Comparison of ENCODE assay signal across 1 cellular context in the genomic region with DNA sequence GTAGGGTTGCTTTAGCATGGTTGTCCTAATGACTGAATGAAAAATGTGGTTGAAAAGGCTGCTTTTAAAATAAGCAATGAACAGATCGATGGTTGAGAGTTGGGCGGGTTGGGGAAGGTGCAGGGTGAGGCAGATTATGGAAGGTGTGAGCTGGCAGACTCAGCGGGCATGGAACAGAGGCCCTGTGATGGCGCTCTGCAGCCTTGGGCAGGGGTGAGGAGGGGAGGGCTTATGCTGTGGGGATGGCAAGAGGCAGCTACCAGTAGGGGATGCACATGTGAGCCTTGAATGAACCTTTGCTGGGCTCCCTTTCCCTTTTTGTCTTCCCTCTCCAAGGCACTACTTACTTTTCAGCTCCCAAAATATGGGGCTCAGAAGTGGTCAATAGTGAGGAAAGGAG.
TF ChIP-seq lines count a peak whose summit lies in the region.

No MANE protein-coding gene starts in this region.

TF ChIP-seq in WTC11, 78 proteins besides CTCF, POLR2A, EP300 and RAD21 (continued from another document):
- TF ChIP-seq AR (CRISPR knock-in tag; IDR thresholded peaks at IDR 0.05) (no peak), TP53 (CRISPR knock-in tag; IDR thresholded peaks at IDR 0.05) (no peak), ETV6 (CRISPR knock-in tag; IDR thresholded peaks at IDR 0.05) (no peak), NR3C1 (CRISPR knock-in tag; conservative IDR thresholded peaks at IDR 0.05; ENCODE audit: low read depth) (no peak)
